1 cellular context compared by ENCODE assay signal in genomic region chr11:15497366-15497765, GRCh38.
TF ChIP-seq lines count a peak whose summit lies in the region.

No MANE protein-coding gene starts in this region.

TF ChIP-seq in liver, 16 proteins besides CTCF, POLR2A, EP300 and RAD21 (continued from another document):
- TF ChIP-seq, protein P1, sequence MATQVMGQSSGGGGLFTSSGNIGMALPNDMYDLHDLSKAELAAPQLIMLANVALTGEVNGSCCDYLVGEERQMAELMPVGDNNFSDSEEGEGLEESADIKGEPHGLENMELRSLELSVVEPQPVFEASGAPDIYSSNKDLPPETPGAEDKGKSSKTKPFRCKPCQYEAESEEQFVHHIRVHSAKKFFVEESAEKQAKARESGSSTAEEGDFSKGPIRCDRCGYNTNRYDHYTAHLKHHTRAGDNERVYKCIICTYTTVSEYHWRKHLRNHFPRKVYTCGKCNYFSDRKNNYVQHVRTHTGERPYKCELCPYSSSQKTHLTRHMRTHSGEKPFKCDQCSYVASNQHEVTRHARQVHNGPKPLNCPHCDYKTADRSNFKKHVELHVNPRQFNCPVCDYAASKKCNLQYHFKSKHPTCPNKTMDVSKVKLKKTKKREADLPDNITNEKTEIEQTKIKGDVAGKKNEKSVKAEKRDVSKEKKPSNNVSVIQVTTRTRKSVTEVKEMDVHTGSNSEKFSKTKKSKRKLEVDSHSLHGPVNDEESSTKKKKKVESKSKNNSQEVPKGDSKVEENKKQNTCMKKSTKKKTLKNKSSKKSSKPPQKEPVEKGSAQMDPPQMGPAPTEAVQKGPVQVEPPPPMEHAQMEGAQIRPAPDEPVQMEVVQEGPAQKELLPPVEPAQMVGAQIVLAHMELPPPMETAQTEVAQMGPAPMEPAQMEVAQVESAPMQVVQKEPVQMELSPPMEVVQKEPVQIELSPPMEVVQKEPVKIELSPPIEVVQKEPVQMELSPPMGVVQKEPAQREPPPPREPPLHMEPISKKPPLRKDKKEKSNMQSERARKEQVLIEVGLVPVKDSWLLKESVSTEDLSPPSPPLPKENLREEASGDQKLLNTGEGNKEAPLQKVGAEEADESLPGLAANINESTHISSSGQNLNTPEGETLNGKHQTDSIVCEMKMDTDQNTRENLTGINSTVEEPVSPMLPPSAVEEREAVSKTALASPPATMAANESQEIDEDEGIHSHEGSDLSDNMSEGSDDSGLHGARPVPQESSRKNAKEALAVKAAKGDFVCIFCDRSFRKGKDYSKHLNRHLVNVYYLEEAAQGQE (IDR thresholded peaks at IDR 0.05) = peak; percentile 35
- TF ChIP-seq HNF4G (IDR thresholded peaks at IDR 0.05) (peak; percentile 49), FOXA2 (IDR thresholded peaks at IDR 0.05) (peak; percentile 38), RXRA (IDR thresholded peaks at IDR 0.05) (peak; percentile 90), NR2F2 (IDR thresholded peaks at IDR 0.05) (peak; percentile 36), JUND (IDR thresholded peaks at IDR 0.05) (peak; percentile 21 to 51), FOXA1 (IDR thresholded peaks at IDR 0.05) (no peak), YY1 (IDR thresholded peaks at IDR 0.05) (peak; percentile 61)
